ENCODE assay signal across 9 cellular contexts in the genomic region with DNA sequence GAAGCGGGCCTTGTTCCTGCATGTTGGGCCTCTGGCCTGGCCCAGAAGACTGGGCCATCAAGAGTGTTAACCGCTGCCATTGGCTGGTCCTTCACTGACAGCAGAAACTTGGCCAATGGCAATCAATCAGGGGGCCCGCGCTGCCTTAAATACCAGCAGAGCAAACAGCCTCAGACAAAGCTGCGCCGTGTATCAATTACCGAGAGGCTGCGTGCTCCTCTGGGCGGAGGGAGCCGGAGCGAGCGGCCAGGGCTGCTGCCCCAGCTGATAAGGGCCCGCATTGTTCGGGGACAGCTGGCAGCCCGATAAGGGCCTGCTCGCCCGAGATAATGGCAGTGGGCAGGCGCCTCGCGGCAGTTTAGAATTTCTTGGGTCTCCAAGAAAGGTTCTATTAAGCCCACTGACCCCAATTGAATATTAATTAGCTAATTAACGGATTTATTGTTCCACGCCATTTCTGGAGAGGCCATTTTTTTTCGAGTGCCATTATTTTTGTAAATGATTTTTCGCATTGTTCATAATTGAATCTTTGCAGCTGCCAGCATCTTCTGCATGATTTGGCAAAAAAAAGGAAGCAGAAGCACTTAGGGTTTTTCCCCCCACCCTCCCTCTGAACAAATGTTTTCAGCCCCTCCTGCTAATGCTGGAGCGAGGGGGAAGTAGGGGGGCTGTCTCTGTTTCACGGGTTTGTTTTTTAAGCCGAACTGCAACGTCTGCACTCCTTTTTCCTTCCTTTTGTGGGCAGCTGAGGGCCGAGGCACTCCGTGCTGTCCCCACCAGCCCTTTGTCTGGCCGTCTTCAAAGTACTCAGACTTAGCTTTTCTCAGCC. TPM values are rescaled to one million over a fixed set of nuclear protein-coding genes. Genes with fewer than 3 reads are reported as not detected.
A peak's percentile ranks its signal among the peaks of the same experiment; 100 is the strongest.
DNase-seq lines count a peak whose midpoint lies in the region; ATAC-seq, FAIRE-seq and TF ChIP-seq lines count a peak whose summit lies in the region.
"Had no signal": no experiment of that assay in that cellular context is flagged by ENCODE, and none has a peak within 500 bp of the region (broad histone marks: within the 10 kb centered on the region; RNA-seq: fewer than 3 reads in every experiment).

No MANE protein-coding gene starts in this region.

- ATAC-seq in pancreas (peak; percentile 77 to 95 (median 84)), GM21381 (IDR thresholded peaks at IDR 0.05; ENCODE audit: unreplicated experiment) (no peak)

- H3K27me3 ChIP-seq in esophagus squamous epithelium (peaks cover 0 to 48% (median 2%) of the 10 kb centered on the region in 4 donors), pancreas (peaks cover 0 to 17% (median 2%) of the 10 kb centered on the region in 4 donors)

- no peaks in the 10 kb centered on the region for H3K36me3 ChIP-seq in esophagus squamous epithelium
- no peaks in the 10 kb centered on the region for H3K36me3 ChIP-seq in pancreas

- intact Hi-C loops in esophagus squamous epithelium (cut with DNase I), result no loop called here
- intact Hi-C loops in pancreas (cut with DNase I), result no loop called here

- WGBS in esophagus squamous epithelium, 2 donors, result 46 to 51% methylated on average over 14 to 16 of the region's 31 CpGs
- WGBS in pancreas, 2 donors, result 13 to 19% methylated on average over 31 of the region's 31 CpGs

- H3K4me1 ChIP-seq in esophagus squamous epithelium (peaks cover 0 to 13% (median 0%) of the 10 kb centered on the region in 3 donors), pancreas (peaks cover 0 to 6% (median 3%) of the 10 kb centered on the region in 3 donors)

- no peak for TF ChIP-seq POLR2A in esophagus squamous epithelium (IDR thresholded peaks at IDR 0.05)

- TF ChIP-seq CTCF in esophagus squamous epithelium (IDR thresholded peaks at IDR 0.05), result no peak
- TF ChIP-seq CTCF in pancreas (IDR thresholded peaks at IDR 0.05), result no peak
- no peak for TF ChIP-seq CTCF in D721Med (IDR thresholded peaks at IDR 0.05; ENCODE audit: insufficient read depth, missing control alignments)

- DNase-seq in GDM1 (lab: John Stamatoyannopoulos, UW) (peak; percentile 84), NOMO-1 (lab: John Stamatoyannopoulos, UW; ENCODE audit: unreplicated experiment in 2 of 2) (peak; percentile 52 to 69), esophagus squamous epithelium (lab: John Stamatoyannopoulos, UW) (no peak), pancreas (peak in 5 of 6 donors; percentile 42 to 72 (median 49)), iPS-NIHi7 (ENCODE audit: extremely low spot score) (no peak), NCI-H82 treated with DMSO at 0.1 percent for 48 hours (lab: John Stamatoyannopoulos, UW; ENCODE audit: unreplicated experiment) (no peak), D721Med (ENCODE audit: insufficient read length, low spot score) (no peak)
- DNase-seq: activated CD4-positive, alpha-beta T cell treated with anti-CD3 and anti-CD28 coated beads, Interleukin-2, amount 50 U/mL, for 48 hours had no signal

- H3K9me3 ChIP-seq in esophagus squamous epithelium, result no peaks in the 10 kb centered on the region
- no peaks in the 10 kb centered on the region for H3K9me3 ChIP-seq in pancreas

- H3K4me3 ChIP-seq in esophagus squamous epithelium (no peak overlapping the region), pancreas (peak overlapping the region in 2 of 4 donors; percentile 2 to 23)

- FAIRE-seq in pancreas (lab: Jason Lieb, UNC) (no peak), D721Med (lab: Jason Lieb, UNC) (no peak)

- H3K27ac ChIP-seq in esophagus squamous epithelium (peak overlapping the region in 3 of 4 donors; percentile 30 to 75 (median 69)), pancreas (peak overlapping the region in 1 of 4 donors; percentile 39)

RNA-seq across cellular contexts. Expression of a gene that starts 37.6 kb away (rescaled TPM):
- total RNA-seq in esophagus squamous epithelium, result 10 to 100 TPM in 1 of 4 donors, 1 to 10 TPM in 3; 2.7 to 14.1 (median 8.1) TPM
- total RNA-seq in pancreas, result 10 to 100 TPM; 11.3 to 20.5 (median 15.6) TPM
- polyA plus RNA-seq in pancreas, result 10 to 100 TPM; 22.4 to 49.9 TPM

RNA-seq across cellular contexts. Expression of a gene that starts 57.2 kb away (rescaled TPM):
- total RNA-seq in esophagus squamous epithelium (not detected), pancreas (1 to 10 TPM in 1 of 6 donors, under 1 TPM in 5; 0.14 to 1.0 (median 0.56) TPM)
- polyA plus RNA-seq in pancreas, result 1 to 10 TPM; 1.3 to 6.8 TPM

Comparison
In these comparisons a context has a peak if more than half of its experiments do, and no peak if none do; other contexts are left out.
1. DNase-seq: peak in GDM1 (single experiment), NOMO-1 (2 of 2) and pancreas (5 of 6); none in esophagus squamous epithelium (single experiment), iPS-NIHi7 (single experiment), NCI-H82 treated with DMSO at 0.1 percent for 48 hours (single experiment) and D721Med (single experiment).